ENCODE assay signal across 26 cellular contexts in genomic region chr4:87620491-87620890, GRCh38. TPM values are rescaled to one million over a fixed set of nuclear protein-coding genes. Genes with fewer than 3 reads are reported as not detected.
A peak's percentile ranks its signal among the peaks of the same experiment; 100 is the strongest.
DNase-seq lines count a peak whose midpoint lies in the region; ATAC-seq and TF ChIP-seq lines count a peak whose summit lies in the region.
"Had no signal": no experiment of that assay in that cellular context is flagged by ENCODE, and none has a peak within 500 bp of the region (broad histone marks: within the 10 kb centered on the region; RNA-seq: fewer than 3 reads in every experiment).

No MANE protein-coding gene starts in this region.

- H3K9me3 ChIP-seq in tibial nerve: no peaks in the 10 kb centered on the region
- H3K9me3 ChIP-seq: BLaER1 treated with 17β-estradiol and CSF1 and Interleukin-3, amounts not matched to agents 10 nM and 100 nM; left lung had no signal

- peak; percentile 83 to 92 for TF ChIP-seq EP300 in tibial nerve (IDR thresholded peaks at IDR 0.05)

- TF ChIP-seq CTCF in dorsolateral prefrontal cortex (IDR thresholded peaks at IDR 0.05 in 54 of 56, conservative IDR thresholded peaks at IDR 0.05 in 2 of 56; ENCODE audit: low read depth in 1 of 56, partially characterized antibody in 56 of 56): peak in 1 of 56 donors; percentile 26
- peak in 1 of 5 experiments; percentile 27 for TF ChIP-seq CTCF in tibial nerve (IDR thresholded peaks at IDR 0.05)

- no peak overlapping the region for H3K4me3 Mint-ChIP-seq in activated naive CD8-positive, alpha-beta T cell treated with anti-CD3 and anti-CD28 coated beads for 36 hours
- H3K4me3 Mint-ChIP-seq: activated T-cell treated with anti-CD3 and anti-CD28 coated beads, Interleukin-2, amount 50 U/mL, for 72 hours; central memory CD8-positive, alpha-beta T cell; nephron progenitor cell; T-helper 1 cell treated with Interleukin-12 subunit alpha and Interleukin-12 subunit beta and Interleukin-4 antibody, amounts not matched to agents 30 μg/mL and 1 μg/mL, for 36 hours had no signal

- DNase-seq in dorsolateral prefrontal cortex (no peak), left ventricle myocardium superior (no peak), sciatic nerve (ENCODE audit: low spot score) (no peak), tibial nerve (ENCODE audit: low spot score in 2 of 2) (no peak), NCI-H146 treated with DMSO at 0.1 percent for 48 hours (lab: John Stamatoyannopoulos, UW; ENCODE audit: unreplicated experiment) (no peak), RPMI8226 (no peak), NCI-H2081 (lab: John Stamatoyannopoulos, UW) (no peak)
- DNase-seq in activated naive CD8-positive, alpha-beta T cell treated with anti-CD3 and anti-CD28 coated beads for 36 hours: no peak
- DNase-seq: activated CD4-positive, alpha-beta T cell treated with anti-CD3 and anti-CD28 coated beads for 4 hours; activated naive CD4-positive, alpha-beta T cell treated with anti-CD3 and anti-CD28 coated beads, Interleukin-2, amount 50 U/mL, for 16 hours; activated T-cell treated with anti-CD3 and anti-CD28 coated beads, Interleukin-2, amount 50 U/mL, for 72 hours; anterior cingulate cortex; DND-41; Karpas-422; left lung; NCI-H146; NCI-H526 treated with DMSO at 0.1 percent for 48 hours; nephron progenitor cell had no signal

- H3K4me1 ChIP-seq in tibial nerve: peaks cover 0 to 25% (median 8%) of the 10 kb centered on the region in 4 donors
- H3K4me1 ChIP-seq: left lung, parathyroid adenoma had no signal

- H3K27ac ChIP-seq in dorsolateral prefrontal cortex: peak overlapping the region in 57 of 59 donors; percentile 10 to 88 (median 74)
- H3K27ac ChIP-seq in tibial nerve: peak overlapping the region; percentile 79 to 94 (median 89)
- H3K27ac ChIP-seq: BLaER1 treated with 17β-estradiol and CSF1 and Interleukin-3, amounts not matched to agents 10 nM and 100 nM; hepatocyte; left lung had no signal

- ATAC-seq in left ventricle myocardium superior: peak; percentile 97
- ATAC-seq in sciatic nerve: peak; percentile 99
- ATAC-seq: activated T-cell treated with anti-CD3 and anti-CD28 coated beads, Interleukin-2, amount 50 U/mL, for 72 hours; left lung had no signal

- peaks cover 10% of the 10 kb centered on the region for H3K27me3 Mint-ChIP-seq in activated naive CD8-positive, alpha-beta T cell treated with anti-CD3 and anti-CD28 coated beads for 36 hours

- TF ChIP-seq POLR2A in tibial nerve (IDR thresholded peaks at IDR 0.05): no peak

- H3K27me3 ChIP-seq in dorsolateral prefrontal cortex: no peaks in the 10 kb centered on the region
- H3K27me3 ChIP-seq in tibial nerve: no peaks in the 10 kb centered on the region
- H3K27me3 ChIP-seq: BLaER1 treated with 17β-estradiol and CSF1 and Interleukin-3, amounts not matched to agents 10 nM and 100 nM; left lung had no signal

- H3K4me1 Mint-ChIP-seq in activated naive CD8-positive, alpha-beta T cell treated with anti-CD3 and anti-CD28 coated beads for 36 hours: no peaks in the 10 kb centered on the region
- H3K4me1 Mint-ChIP-seq: central memory CD8-positive, alpha-beta T cell had no signal

- no peaks in the 10 kb centered on the region for H3K36me3 Mint-ChIP-seq in activated naive CD8-positive, alpha-beta T cell treated with anti-CD3 and anti-CD28 coated beads for 36 hours

- H3K36me3 ChIP-seq in tibial nerve: no peaks in the 10 kb centered on the region
- H3K36me3 ChIP-seq: BLaER1 treated with 17β-estradiol and CSF1 and Interleukin-3, amounts not matched to agents 10 nM and 100 nM; left lung had no signal

- no peak overlapping the region for H3K4me3 ChIP-seq in dorsolateral prefrontal cortex
- H3K4me3 ChIP-seq in tibial nerve: peak overlapping the region in 1 of 4 donors; percentile 16
- H3K4me3 ChIP-seq: BLaER1 treated with 17β-estradiol and CSF1 and Interleukin-3, amounts not matched to agents 10 nM and 100 nM; hepatocyte; left lung; skin epidermis had no signal

- no peaks in the 10 kb centered on the region for H3K9me3 Mint-ChIP-seq in activated naive CD8-positive, alpha-beta T cell treated with anti-CD3 and anti-CD28 coated beads for 36 hours
- H3K9me3 Mint-ChIP-seq: activated T-cell treated with anti-CD3 and anti-CD28 coated beads, Interleukin-2, amount 50 U/mL, for 72 hours; central memory CD8-positive, alpha-beta T cell; nephron progenitor cell; T-helper 1 cell treated with Interleukin-12 subunit alpha and Interleukin-12 subunit beta and Interleukin-4 antibody, amounts not matched to agents 30 μg/mL and 1 μg/mL, for 36 hours had no signal

- H3K27ac Mint-ChIP-seq in activated naive CD8-positive, alpha-beta T cell treated with anti-CD3 and anti-CD28 coated beads for 36 hours: no peak overlapping the region
- H3K27ac Mint-ChIP-seq: activated T-cell treated with anti-CD3 and anti-CD28 coated beads, Interleukin-2, amount 50 U/mL, for 72 hours; nephron progenitor cell; T-helper 1 cell treated with Interleukin-12 subunit alpha and Interleukin-12 subunit beta and Interleukin-4 antibody, amounts not matched to agents 30 μg/mL and 1 μg/mL, for 36 hours had no signal

- intact Hi-C loops in dorsolateral prefrontal cortex (cut with DNase I) (loop anchor here in 1 of 2 donors (10.0 kb wide), 1 partner anchor 76 kb away; no protein-coding TSS in a partner anchor), left ventricle myocardium superior (cut with micrococcal nuclease) (no loop called here), sciatic nerve (cut with DNase I) (no loop called here)

RNA-seq across cellular contexts. Expression of gene DSPP, which starts 12.2 kb away (rescaled TPM):
- total RNA-seq in dorsolateral prefrontal cortex: under 1 TPM in 3 of 120 experiments, not detected in 117; 0.11 to 0.16 (median 0.11) TPM
- not detected for total RNA-seq in left ventricle myocardium superior
- total RNA-seq in sciatic nerve: not detected
- not detected for total RNA-seq in tibial nerve
- not detected for total RNA-seq in activated naive CD8-positive, alpha-beta T cell treated with anti-CD3 and anti-CD28 coated beads for 36 hours
- total RNA-seq: activated T-cell treated with anti-CD3 and anti-CD28 coated beads, Interleukin-2, amount 50 U/mL, for 72 hours; endothelial cell of umbilical vein; H1; hepatocyte; left lung had no signal

RNA-seq across cellular contexts. Expression of gene DMP1, which starts 29.6 kb away (rescaled TPM):
- total RNA-seq in dorsolateral prefrontal cortex: under 1 TPM in 2 of 120 experiments, not detected in 118; 0.19 to 0.22 TPM
- total RNA-seq in left ventricle myocardium superior: not detected
- not detected for total RNA-seq in sciatic nerve
- not detected for total RNA-seq in tibial nerve
- not detected for total RNA-seq in activated naive CD8-positive, alpha-beta T cell treated with anti-CD3 and anti-CD28 coated beads for 36 hours
- total RNA-seq: activated T-cell treated with anti-CD3 and anti-CD28 coated beads, Interleukin-2, amount 50 U/mL, for 72 hours; endothelial cell of umbilical vein; hepatocyte; left lung had no signal
